ENCODE assay signal across 8 cellular contexts in genomic region chr7:74657692-74658170, GRCh38. TPM values are rescaled to one million over a fixed set of nuclear protein-coding genes. Genes with fewer than 3 reads are reported as not detected.
DNase-seq lines count a peak whose midpoint lies in the region; ATAC-seq, FAIRE-seq and TF ChIP-seq lines count a peak whose summit lies in the region.

TSS of gene GTF2I (plus strand) at chr7:74657718. CDS start at chr7:74689129, 31,411 bp downstream.

- H3K36me3 ChIP-seq in CD4-positive, CD25-positive, alpha-beta regulatory T cell (ENCODE audit: control insufficient read depth, insufficient read depth, low read length) = no peaks in the 10 kb centered on the region
- H3K36me3 ChIP-seq in gastroesophageal sphincter (no peaks in the 10 kb centered on the region), pancreas (no peaks in the 10 kb centered on the region)

- intact Hi-C loops in pancreas (cut with DNase I) = no loop called here

- peak within 1 kb of the TSS; percentile 87 to 90 (median 88) for H3K27ac Mint-ChIP-seq in CD4-positive, CD25-positive, alpha-beta regulatory T cell

- H3K27me3 Mint-ChIP-seq in CD4-positive, CD25-positive, alpha-beta regulatory T cell = peaks cover 6% of the 10 kb centered on the region

- peaks cover 1% of the 10 kb centered on the region for H3K36me3 Mint-ChIP-seq in CD4-positive, CD25-positive, alpha-beta regulatory T cell

- H3K4me1 Mint-ChIP-seq in CD4-positive, CD25-positive, alpha-beta regulatory T cell = peaks cover 25 to 57% (median 33%) of the 10 kb centered on the region in 4 donors

- H3K4me1 ChIP-seq in CD4-positive, CD25-positive, alpha-beta regulatory T cell (ENCODE audit: control insufficient read depth, insufficient read depth, low read length, poor library complexity, severe bottlenecking) = peaks cover 53% of the 10 kb centered on the region
- H3K4me1 ChIP-seq in gastroesophageal sphincter = peaks cover 3 to 62% (median 19%) of the 10 kb centered on the region in 3 donors
- peaks cover 3 to 50% (median 22%) of the 10 kb centered on the region in 3 donors for H3K4me1 ChIP-seq in pancreas

- no peak for TF ChIP-seq EP300 in gastroesophageal sphincter (IDR thresholded peaks at IDR 0.05)

- peak within 1 kb of the TSS; percentile 88 for H3K4me3 ChIP-seq in CD4-positive, CD25-positive, alpha-beta regulatory T cell (ENCODE audit: low read depth, low read length)
- H3K4me3 ChIP-seq in gastroesophageal sphincter (peak within 1 kb of the TSS; percentile 54 to 100), pancreas (peak within 1 kb of the TSS; percentile 99 to 100 (median 100))

- peak within 1 kb of the TSS; percentile 89 to 97 (median 95) for H3K4me3 Mint-ChIP-seq in CD4-positive, CD25-positive, alpha-beta regulatory T cell

- H3K27me3 ChIP-seq in CD4-positive, CD25-positive, alpha-beta regulatory T cell (ENCODE audit: control insufficient read depth, insufficient read depth, low read length) = no peaks in the 10 kb centered on the region
- H3K27me3 ChIP-seq in gastroesophageal sphincter (no peaks in the 10 kb centered on the region), pancreas (no peaks in the 10 kb centered on the region)

- TF ChIP-seq POLR2A in gastroesophageal sphincter (IDR thresholded peaks at IDR 0.05) (no peak), GM12892 (IDR thresholded peaks at IDR 0.05; ENCODE audit: low read depth, low read length) (no peak)

- no peaks in the 10 kb centered on the region for H3K9me3 ChIP-seq in CD4-positive, CD25-positive, alpha-beta regulatory T cell (ENCODE audit: control insufficient read depth in 2 of 2, low read length in 2 of 2)
- H3K9me3 ChIP-seq in gastroesophageal sphincter (no peaks in the 10 kb centered on the region), pancreas (no peaks in the 10 kb centered on the region)

- peak within 1 kb of the TSS; percentile 83 for H3K27ac ChIP-seq in CD4-positive, CD25-positive, alpha-beta regulatory T cell (ENCODE audit: insufficient read depth, low read length, poor library complexity, severe bottlenecking)
- peak within 1 kb of the TSS; percentile 81 to 100 (median 96) for H3K27ac ChIP-seq in gastroesophageal sphincter
- peak within 1 kb of the TSS; percentile 95 to 99 (median 96) for H3K27ac ChIP-seq in pancreas

- H3K9me3 Mint-ChIP-seq in CD4-positive, CD25-positive, alpha-beta regulatory T cell = peaks cover 0 to 1% (median 0%) of the 10 kb centered on the region in 7 donors

- ATAC-seq in CD4-positive, CD25-positive, alpha-beta regulatory T cell (ENCODE audit: low read depth in 2 of 2) = peak; percentile 15 to 21
- peak; percentile 5 for ATAC-seq in GM19463 (IDR thresholded peaks at IDR 0.05; ENCODE audit: unreplicated experiment)
- peak; percentile 8 for ATAC-seq in HG03521 (IDR thresholded peaks at IDR 0.05; ENCODE audit: unreplicated experiment)
- peak; percentile 19 for ATAC-seq in gastroesophageal sphincter
- peak in 3 of 4 donors; percentile 3 to 34 (median 23) for ATAC-seq in pancreas

- DNase-seq in CD4-positive, CD25-positive, alpha-beta regulatory T cell = no peak
- peak; percentile 24 for DNase-seq in activated T-cell treated with anti-CD3 and anti-CD28 coated beads for 4 hours
- DNase-seq in pancreas = peak in 2 of 6 donors; percentile 80 to 88
- no peak for DNase-seq in Ammon's horn (ENCODE audit: low spot score)
- DNase-seq in GM12892 (ENCODE audit: insufficient read length) = no peak

- TF ChIP-seq CTCF in gastroesophageal sphincter (IDR thresholded peaks at IDR 0.05) (peak in 1 of 4 experiments; percentile 1), pancreas (IDR thresholded peaks at IDR 0.05) (peak in 1 of 4 donors; percentile 3)

- WGBS in gastroesophageal sphincter (ENCODE audit: low coverage in 1 of 2), 2 donors = 0% methylated on average over 1 to 16 of the region's 56 CpGs
- 0 to 1% methylated on average over 48 to 56 of the region's 56 CpGs for WGBS in pancreas, 2 donors

- FAIRE-seq in pancreas (lab: Jason Lieb, UNC) = no peak
- FAIRE-seq in GM12892 (lab: Jason Lieb, UNC) = no peak

RNA-seq across cellular contexts. Expression of gene GTF2I, which starts in this region (rescaled TPM):
- total RNA-seq in CD4-positive, CD25-positive, alpha-beta regulatory T cell = 125 TPM
- polyA plus RNA-seq in CD4-positive, CD25-positive, alpha-beta regulatory T cell = 10 to 100 TPM; 37.7 to 47.6 (median 40.6) TPM
- total RNA-seq in gastroesophageal sphincter (100 to 1,000 TPM; 116 to 173 (median 154) TPM), pancreas (100 to 1,000 TPM in 2 of 6 donors, 10 to 100 TPM in 4; 66.8 to 159 (median 89.2) TPM)
- 10 to 100 TPM; 40.5 to 43.6 TPM for polyA plus RNA-seq in pancreas
- 103 TPM for polyA plus RNA-seq in GM12892 (2012; ENCODE audit: missing spikeins)
